7 cellular contexts compared by ENCODE assay signal in genomic region chr1:26112407-26112775, GRCh38. TPM values are rescaled to one million over a fixed set of nuclear protein-coding genes. Genes with fewer than 3 reads are reported as not detected.
DNase-seq lines count a peak whose midpoint lies in the region; ATAC-seq and TF ChIP-seq lines count a peak whose summit lies in the region.
"Had no signal": no experiment of that assay in that cellular context is flagged by ENCODE, and none has a peak within 500 bp of the region (broad histone marks: within the 10 kb centered on the region; RNA-seq: fewer than 3 reads in every experiment).

No MANE protein-coding gene starts in this region.

- no peak for ATAC-seq in CD4-positive, CD25-positive, alpha-beta regulatory T cell (ENCODE audit: low read depth in 2 of 2)
- peak; percentile 8 for ATAC-seq in HG02884 (IDR thresholded peaks at IDR 0.05; ENCODE audit: unreplicated experiment)
- ATAC-seq in activated CD8-positive, alpha-beta T cell treated with anti-CD3 and anti-CD28 coated beads for 36 hours, result no peak
- ATAC-seq in memory B cell (ENCODE audit: low read depth), result no peak
- ATAC-seq in HG03460 (IDR thresholded peaks at IDR 0.05; ENCODE audit: unreplicated experiment), result no peak

- peak overlapping the region; percentile 81 for H3K27ac ChIP-seq in CD4-positive, CD25-positive, alpha-beta regulatory T cell (ENCODE audit: insufficient read depth, low read length, poor library complexity, severe bottlenecking)

- peak overlapping the region; percentile 93 to 95 (median 94) for H3K4me3 Mint-ChIP-seq in CD4-positive, CD25-positive, alpha-beta regulatory T cell
- H3K4me3 Mint-ChIP-seq in activated CD8-positive, alpha-beta T cell treated with anti-CD3 and anti-CD28 coated beads for 36 hours, result peak overlapping the region; percentile 96
- peak overlapping the region; percentile 94 for H3K4me3 Mint-ChIP-seq in memory B cell

- H3K36me3 Mint-ChIP-seq in CD4-positive, CD25-positive, alpha-beta regulatory T cell, result peaks cover 8% of the 10 kb centered on the region
- H3K36me3 Mint-ChIP-seq in activated CD8-positive, alpha-beta T cell treated with anti-CD3 and anti-CD28 coated beads for 36 hours (ENCODE audit: low read depth), result peaks cover 16% of the 10 kb centered on the region
- H3K36me3 Mint-ChIP-seq in memory B cell, result peaks cover 4% of the 10 kb centered on the region

- no peak for TF ChIP-seq CTCF in activated CD8-positive, alpha-beta T cell treated with anti-CD3 and anti-CD28 coated beads for 36 hours (IDR thresholded peaks at IDR 0.05)

- H3K27ac Mint-ChIP-seq in CD4-positive, CD25-positive, alpha-beta regulatory T cell, result peak overlapping the region; percentile 14 to 95 (median 91)
- H3K27ac Mint-ChIP-seq in activated CD8-positive, alpha-beta T cell treated with anti-CD3 and anti-CD28 coated beads for 36 hours, result peak overlapping the region; percentile 87
- H3K27ac Mint-ChIP-seq in memory B cell, result no peak overlapping the region

- intact Hi-C loops in activated CD8-positive, alpha-beta T cell treated with anti-CD3 and anti-CD28 coated beads for 36 hours (cut with micrococcal nuclease), result no loop called here

- peak overlapping the region; percentile 88 for H3K4me3 ChIP-seq in CD4-positive, CD25-positive, alpha-beta regulatory T cell (ENCODE audit: low read depth, low read length)

- H3K27me3 ChIP-seq in CD4-positive, CD25-positive, alpha-beta regulatory T cell (ENCODE audit: control insufficient read depth, insufficient read depth, low read length), result no peaks in the 10 kb centered on the region

- POLR2A ChIA-PET in activated CD8-positive, alpha-beta T cell treated with anti-CD3 and anti-CD28 coated beads for 36 hours (lab: Charles Lee), result interaction anchor here (1.0 to 3.3 kb wide), 3 partner anchors 11 to 27 kb away, joined by 3 to 23 read pairs (median 11); no protein-coding TSS in a partner anchor

- no peaks in the 10 kb centered on the region for H3K9me3 ChIP-seq in CD4-positive, CD25-positive, alpha-beta regulatory T cell (ENCODE audit: control insufficient read depth in 2 of 2, low read length in 2 of 2)

- peaks cover 12% of the 10 kb centered on the region for H3K36me3 ChIP-seq in CD4-positive, CD25-positive, alpha-beta regulatory T cell (ENCODE audit: control insufficient read depth, insufficient read depth, low read length)

- H3K4me1 ChIP-seq in CD4-positive, CD25-positive, alpha-beta regulatory T cell (ENCODE audit: control insufficient read depth, insufficient read depth, low read length, poor library complexity, severe bottlenecking), result peaks cover 30% of the 10 kb centered on the region

- peak in 2 of 3 donors; percentile 9 to 49 for DNase-seq in CD4-positive, CD25-positive, alpha-beta regulatory T cell
- DNase-seq in activated CD8-positive, alpha-beta T cell treated with anti-CD3 and anti-CD28 coated beads for 36 hours, result peak; percentile 35
- peak in 1 of 2 donors; percentile 18 for DNase-seq in memory B cell (ENCODE audit: low spot score in 2 of 2)
- DNase-seq in DMS 273 treated with DMSO at 0.1 percent for 48 hours (lab: John Stamatoyannopoulos, UW), result no peak

- peaks cover 5 to 47% (median 23%) of the 10 kb centered on the region in 4 donors for H3K4me1 Mint-ChIP-seq in CD4-positive, CD25-positive, alpha-beta regulatory T cell
- H3K4me1 Mint-ChIP-seq in activated CD8-positive, alpha-beta T cell treated with anti-CD3 and anti-CD28 coated beads for 36 hours (ENCODE audit: low read depth), result peaks cover 22% of the 10 kb centered on the region
- H3K4me1 Mint-ChIP-seq in memory B cell, result peaks cover 13% of the 10 kb centered on the region

- no peaks in the 10 kb centered on the region for H3K9me3 Mint-ChIP-seq in CD4-positive, CD25-positive, alpha-beta regulatory T cell
- no peaks in the 10 kb centered on the region for H3K9me3 Mint-ChIP-seq in activated CD8-positive, alpha-beta T cell treated with anti-CD3 and anti-CD28 coated beads for 36 hours
- no peaks in the 10 kb centered on the region for H3K9me3 Mint-ChIP-seq in memory B cell

- CTCF ChIA-PET in activated CD8-positive, alpha-beta T cell treated with anti-CD3 and anti-CD28 coated beads for 36 hours (lab: Charles Lee), result interaction anchor here (0.6 to 3.8 kb wide), 7 partner anchors 10 to 258 kb away, joined by 3 to 24 read pairs (median 3); partner anchors contain the start of gene ZNF593

- no peaks in the 10 kb centered on the region for H3K27me3 Mint-ChIP-seq in CD4-positive, CD25-positive, alpha-beta regulatory T cell
- H3K27me3 Mint-ChIP-seq in activated CD8-positive, alpha-beta T cell treated with anti-CD3 and anti-CD28 coated beads for 36 hours, result no peaks in the 10 kb centered on the region
- no peaks in the 10 kb centered on the region for H3K27me3 Mint-ChIP-seq in memory B cell

RNA-seq across cellular contexts. Expression of gene PDIK1L, which starts 0.8 kb away (rescaled TPM):
- total RNA-seq in CD4-positive, CD25-positive, alpha-beta regulatory T cell, result 11.1 TPM
- 1 to 10 TPM; 5.1 to 9.2 (median 6.5) TPM for polyA plus RNA-seq in CD4-positive, CD25-positive, alpha-beta regulatory T cell
- 10 to 100 TPM; 11.7 to 13.4 TPM for total RNA-seq in activated CD8-positive, alpha-beta T cell treated with anti-CD3 and anti-CD28 coated beads for 36 hours

RNA-seq across cellular contexts. Expression of gene TRIM63, which starts 45.0 kb away (rescaled TPM):
- total RNA-seq in CD4-positive, CD25-positive, alpha-beta regulatory T cell, result not detected
- not detected for polyA plus RNA-seq in CD4-positive, CD25-positive, alpha-beta regulatory T cell
- total RNA-seq in activated CD8-positive, alpha-beta T cell treated with anti-CD3 and anti-CD28 coated beads for 36 hours, result under 1 TPM in 1 of 2 experiments, not detected in 1; 0.18 TPM
- total RNA-seq: NCI-H460 had no signal

RNA-seq across cellular contexts. Expression of gene FAM110D, which starts 46.5 kb away (rescaled TPM):
- not detected for total RNA-seq in CD4-positive, CD25-positive, alpha-beta regulatory T cell
- polyA plus RNA-seq in CD4-positive, CD25-positive, alpha-beta regulatory T cell, result not detected
- not detected for total RNA-seq in activated CD8-positive, alpha-beta T cell treated with anti-CD3 and anti-CD28 coated beads for 36 hours
- total RNA-seq: NCI-H460 had no signal

RNA-seq across cellular contexts. Expression of gene C1orf232, which starts 56.4 kb away (rescaled TPM):
- total RNA-seq in CD4-positive, CD25-positive, alpha-beta regulatory T cell, result not detected
- not detected for polyA plus RNA-seq in CD4-positive, CD25-positive, alpha-beta regulatory T cell
- total RNA-seq in activated CD8-positive, alpha-beta T cell treated with anti-CD3 and anti-CD28 coated beads for 36 hours, result not detected
- total RNA-seq: NCI-H460 had no signal

RNA-seq across cellular contexts. Expression of gene ZNF593, which starts 57.3 kb away (rescaled TPM):
- 16.8 TPM for total RNA-seq in CD4-positive, CD25-positive, alpha-beta regulatory T cell
- polyA plus RNA-seq in CD4-positive, CD25-positive, alpha-beta regulatory T cell, result 10 to 100 TPM; 40.3 to 65.6 (median 47.5) TPM
- 10 to 100 TPM; 40.9 to 41.1 TPM for total RNA-seq in activated CD8-positive, alpha-beta T cell treated with anti-CD3 and anti-CD28 coated beads for 36 hours
